1 cellular context compared by ENCODE assay signal in genomic region chr20:17938889-17939619, GRCh38.
TF ChIP-seq lines count a peak whose summit lies in the region.

No MANE protein-coding gene starts in this region.

TF ChIP-seq in IMR-90, 13 proteins besides CTCF, POLR2A, EP300 and RAD21 (continued from another document):
- TF ChIP-seq MAZ (IDR thresholded peaks at IDR 0.05; ENCODE audit: borderline replicate concordance, low read depth, low read length) (peak; percentile 20; the same call in 1 of the 2 replicates), BHLHE40 (IDR thresholded peaks at IDR 0.05; ENCODE audit: low read depth, low read length) (no peak), SMC3 (IDR thresholded peaks at IDR 0.05; ENCODE audit: low read depth, low read length) (peak; percentile 72), FOS (IDR thresholded peaks at IDR 0.05; ENCODE audit: low read depth, low read length) (no peak)
